In the genomic region with DNA sequence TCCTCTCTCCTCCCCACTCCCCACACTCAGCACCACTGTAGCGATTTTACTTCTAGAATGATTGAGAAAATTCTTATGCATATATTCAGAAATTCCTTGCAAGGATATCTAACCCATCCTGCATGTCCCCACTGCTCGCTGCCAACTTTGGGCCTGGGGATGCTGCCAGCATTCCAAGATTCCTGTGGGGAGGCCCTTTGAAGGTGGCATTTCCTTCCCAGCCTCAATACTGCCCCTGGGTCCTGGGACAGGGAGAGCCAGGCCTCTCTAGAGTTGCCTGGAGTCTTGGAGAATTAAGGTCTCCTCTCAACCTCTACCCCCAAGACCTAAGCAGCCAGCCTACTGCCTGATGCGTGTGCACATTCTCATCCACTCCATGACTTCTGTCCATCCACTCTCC, we compare ENCODE assay signal across 1 cellular context.
TF ChIP-seq lines count a peak whose summit lies in the region.

No MANE protein-coding gene starts in this region.

TF ChIP-seq in H1, 55 proteins besides CTCF, POLR2A, EP300 and RAD21 (continued from another document):
- TF ChIP-seq RNF2 (IDR thresholded peaks at IDR 0.05; ENCODE audit: borderline replicate concordance, low read depth, low read length, missing control alignments, poor library complexity, severe bottlenecking) (no peak), EZH2 (IDR thresholded peaks at IDR 0.05; ENCODE audit: low read depth, low read length, severe bottlenecking) (no peak), KDM5A (IDR thresholded peaks at IDR 0.05; ENCODE audit: low read length) (no peak), SP2 (IDR thresholded peaks at IDR 0.05; ENCODE audit: low read length) (no peak), CHD1 (IDR thresholded peaks at IDR 0.05; ENCODE audit: low read depth, low read length) (no peak)
TF ChIP-seq in H1: peak in this region for 0.
